ENCODE assay signal across 7 cellular contexts in the genomic region with DNA sequence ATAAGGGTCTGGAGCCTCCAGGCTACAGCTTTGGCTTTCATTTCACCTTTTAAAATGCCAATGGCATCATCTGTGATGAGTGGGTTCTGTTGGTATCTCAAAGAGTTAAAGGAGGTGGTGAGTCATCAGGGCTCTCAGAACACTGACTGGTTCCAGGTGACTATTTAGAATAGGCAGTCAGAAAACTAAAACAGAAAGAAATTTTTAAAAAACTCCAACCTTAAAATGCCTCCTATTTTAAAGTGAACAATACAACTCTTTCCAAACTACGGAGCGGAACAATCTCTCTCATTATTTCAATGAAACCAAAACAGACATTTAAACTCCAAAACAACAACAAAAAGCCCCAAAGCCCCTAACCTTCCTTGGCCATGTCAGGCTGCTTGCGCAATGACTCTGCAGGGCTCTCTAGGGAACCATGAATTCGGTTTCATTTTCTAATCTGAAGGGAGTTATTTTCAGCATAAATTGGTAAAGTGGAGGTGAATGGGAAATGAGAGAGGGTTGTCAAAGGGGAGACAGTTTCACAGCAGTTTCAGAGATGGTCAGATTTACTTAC.
DNase-seq lines count a peak whose midpoint lies in the region; ATAC-seq and TF ChIP-seq lines count a peak whose summit lies in the region.

No MANE protein-coding gene starts in this region.

- no peak for TF ChIP-seq CTCF in HFF-Myc (IDR thresholded peaks at IDR 0.05; ENCODE audit: low read depth, low read length, missing control alignments)

- no peak overlapping the region for H3K18ac ChIP-seq in mesenchymal stem cell (ENCODE audit: low read depth in 1 of 2, low read length in 2 of 2)

- no peaks in the 10 kb centered on the region for H3K79me1 ChIP-seq in mesenchymal stem cell (replicated peaks; ENCODE audit: low read length, poor library complexity, severe bottlenecking)

- no peak overlapping the region for H2BK12ac ChIP-seq in mesenchymal stem cell (ENCODE audit: low read length in 2 of 2)

- no peak overlapping the region for H2AK5ac ChIP-seq in mesenchymal stem cell (ENCODE audit: low read length, severe bottlenecking)

- H4K8ac ChIP-seq in mesenchymal stem cell (ENCODE audit: low read length) = no peak overlapping the region

- H2AFZ ChIP-seq in mesenchymal stem cell (ENCODE audit: low read depth, low read length) = no peak overlapping the region

- no peak overlapping the region for H2BK120ac ChIP-seq in mesenchymal stem cell (ENCODE audit: low read depth, low read length)

- no peak overlapping the region for H2BK15ac ChIP-seq in mesenchymal stem cell (ENCODE audit: low read depth, poor library complexity, severe bottlenecking)

- no peak overlapping the region for H3K14ac ChIP-seq in mesenchymal stem cell (ENCODE audit: low read length in 2 of 2)

- WGBS in mesenchymal stem cell = 62% methylated on average over 4 of the region's 4 CpGs

- no peak overlapping the region for H3K23ac ChIP-seq in mesenchymal stem cell (ENCODE audit: low read length in 2 of 2)

- ATAC-seq in GM18870 (IDR thresholded peaks at IDR 0.05; ENCODE audit: unreplicated experiment) = peak; percentile 94

- no peaks in the 10 kb centered on the region for H3K9me3 ChIP-seq in mesenchymal stem cell (ENCODE audit: control insufficient read depth, low read length)

- H4K91ac ChIP-seq in mesenchymal stem cell (ENCODE audit: low read length) = no peak overlapping the region

- no peaks in the 10 kb centered on the region for H3K4me1 ChIP-seq in mesenchymal stem cell (ENCODE audit: control insufficient read depth, insufficient read depth, low read depth, low read length)

- no peaks in the 10 kb centered on the region for H3K36me3 ChIP-seq in mesenchymal stem cell (ENCODE audit: control insufficient read depth in 1 of 2, insufficient read depth in 2 of 2, low read depth in 1 of 2, low read length in 2 of 2)

- DNase-seq in HFF-Myc (ENCODE audit: extremely low read depth, low read depth) = peak; percentile 25
- DNase-seq in NCI-H226 = peak; percentile 84
- DNase-seq in mesenchymal stem cell = peak; percentile 68
- DNase-seq in activated gamma-delta T cell (lab: John Stamatoyannopoulos, UW) = no peak
- DNase-seq in NCI-H1417 treated with DMSO at 0.1 percent for 48 hours (lab: John Stamatoyannopoulos, UW) = no peak
- no peak for DNase-seq in HuH-7.5 (ENCODE audit: low spot score)

- H3K4me2 ChIP-seq in mesenchymal stem cell (ENCODE audit: low read length, poor library complexity, severe bottlenecking) = no peak overlapping the region

- no peak overlapping the region for H2BK5ac ChIP-seq in mesenchymal stem cell (ENCODE audit: low read depth, low read length, poor library complexity, severe bottlenecking)

- H3K4ac ChIP-seq in mesenchymal stem cell (ENCODE audit: low read depth in 1 of 2, low read length in 2 of 2) = no peak overlapping the region

- no peak overlapping the region for H3K27ac ChIP-seq in mesenchymal stem cell (ENCODE audit: low read length, poor library complexity, severe bottlenecking)

- no peaks in the 10 kb centered on the region for H3K27me3 ChIP-seq in mesenchymal stem cell (ENCODE audit: control insufficient read depth in 1 of 2, insufficient read depth in 1 of 2, low read length in 2 of 2)

- H3K4me3 ChIP-seq in HFF-Myc (replicated peaks; ENCODE audit: low read depth, low read length) = no peak overlapping the region
- H3K4me3 ChIP-seq in mesenchymal stem cell (ENCODE audit: insufficient read depth in 1 of 2, low read depth in 1 of 2, low read length in 2 of 2) = peak overlapping the region in 1 of 2 experiments; percentile 67

- H3K9ac ChIP-seq in mesenchymal stem cell (ENCODE audit: low read length) = peak overlapping the region; percentile 41

Comparison
In these comparisons a context has a peak if more than half of its experiments do, and no peak if none do; other contexts are left out.
1. DNase-seq: peak in HFF-Myc (single experiment), NCI-H226 (single experiment) and mesenchymal stem cell (single experiment); none in activated gamma-delta T cell (single experiment), NCI-H1417 treated with DMSO at 0.1 percent for 48 hours (single experiment) and HuH-7.5 (single experiment).